22 cellular contexts compared by ENCODE assay signal in the genomic region with DNA sequence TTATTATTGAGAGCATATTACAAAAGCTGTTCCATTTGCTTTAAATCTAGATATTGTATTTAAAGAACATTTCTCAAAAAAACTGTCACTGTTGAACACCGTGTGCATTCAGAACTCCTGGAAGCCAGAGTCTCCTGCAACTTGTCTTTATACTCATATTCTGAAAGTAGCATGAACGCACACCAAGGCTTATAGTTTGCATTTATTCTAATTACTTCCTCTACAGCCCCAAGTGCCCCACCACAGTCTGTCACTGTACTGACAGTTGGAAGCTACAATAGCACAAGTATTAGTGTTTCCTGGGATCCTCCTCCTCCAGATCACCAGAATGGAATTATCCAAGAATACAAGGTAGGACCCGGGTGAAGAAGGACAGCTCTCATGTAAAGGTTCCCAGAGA.
"Had no signal": no experiment of that assay in that cellular context is flagged by ENCODE, and none has a peak within 500 bp of the region (broad histone marks: within the 10 kb centered on the region; RNA-seq: fewer than 3 reads in every experiment).

No MANE protein-coding gene starts in this region.

- ATAC-seq: HepG2, Panc1, PC-3, T-cell had no signal

- H3K9me3 ChIP-seq: SK-N-SH had no signal

- H3K27ac ChIP-seq: RWPE1 had no signal

- H3K4me2 ChIP-seq: SK-N-SH had no signal

- H3K9ac ChIP-seq: SK-N-SH had no signal

- DNase-seq: IMR-90, Kasumi-1, KG1, MV-4-11, NCI-H1048, NCI-H1105, NCI-H1417, NCI-H1436 treated with DMSO at 0.1 percent for 48 hours, NCI-H1694, NCI-H187 treated with DMSO at 0.1 percent for 48 hours, NCI-H2029 treated with DMSO at 0.1 percent for 48 hours, NCI-H2227 treated with DMSO at 0.1 percent for 48 hours, NCI-H526, NCI-H748 treated with DMSO at 0.1 percent for 48 hours, PC-3, SHP77, SK-N-SH, SW 1271, T-cell had no signal
